In the genomic region with DNA sequence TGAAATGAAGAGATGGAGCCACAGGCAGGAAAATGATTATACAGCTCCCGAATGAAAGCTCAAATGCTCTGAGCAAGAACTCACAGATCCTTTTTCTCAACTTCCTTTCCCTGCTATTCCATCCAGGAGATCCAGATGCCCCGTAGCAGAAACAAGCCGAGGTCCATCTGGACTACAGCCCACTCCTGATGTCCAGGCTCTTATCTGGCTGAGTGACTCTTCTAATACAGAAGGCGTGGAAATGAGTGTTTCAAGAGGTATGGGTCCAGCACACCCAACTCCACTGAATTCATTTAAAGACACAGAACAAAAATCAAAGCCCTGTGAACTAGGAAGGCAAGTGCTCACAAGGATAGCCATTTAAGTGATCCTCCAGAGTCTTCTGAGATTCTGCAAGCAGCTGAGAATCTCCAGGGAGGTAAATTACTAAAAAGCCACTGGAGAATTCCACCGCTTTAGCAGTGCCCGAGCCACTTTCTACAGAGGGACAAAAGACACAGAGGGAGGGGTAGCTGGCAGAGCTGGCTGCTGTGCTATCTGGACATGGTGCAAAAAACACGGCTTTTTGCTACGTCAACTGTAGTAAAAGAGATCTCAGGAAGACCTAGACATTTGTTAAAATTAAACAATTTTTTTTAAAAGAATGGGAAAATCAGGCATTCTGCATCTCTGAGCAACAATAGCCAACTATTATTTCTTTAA, we compare ENCODE assay signal across 17 cellular contexts. TPM values are rescaled to one million over a fixed set of nuclear protein-coding genes. Genes with fewer than 3 reads are reported as not detected.
DNase-seq lines count a peak whose midpoint lies in the region; ATAC-seq and TF ChIP-seq lines count a peak whose summit lies in the region.
"Had no signal": no experiment of that assay in that cellular context is flagged by ENCODE, and none has a peak within 500 bp of the region (broad histone marks: within the 10 kb centered on the region; RNA-seq: fewer than 3 reads in every experiment).

No MANE protein-coding gene starts in this region.

- H3K9ac ChIP-seq in PC-3 (ENCODE audit: low read length): no peak overlapping the region

- H2AFZ ChIP-seq in PC-3 (ENCODE audit: low read length): no peak overlapping the region
- H2AFZ ChIP-seq: PC-9 had no signal

- peaks cover 25% of the 10 kb centered on the region for H3K4me1 Mint-ChIP-seq in Caco-2 (ENCODE audit: low read depth, unreplicated experiment)
- H3K4me1 Mint-ChIP-seq in activated naive CD4-positive, alpha-beta T cell treated with anti-CD3 and anti-CD28 coated beads for 36 hours (ENCODE audit: low read depth): peaks cover 5% of the 10 kb centered on the region

- no peaks in the 10 kb centered on the region for H3K79me2 ChIP-seq in PC-3 (ENCODE audit: low read length)

- TF ChIP-seq CTCF in Caco-2 (IDR thresholded peaks at IDR 0.05; ENCODE audit: insufficient read depth in 1 of 2, low read depth in 1 of 2, low read length in 1 of 2, severe bottlenecking in 1 of 2, unreplicated experiment in 1 of 2) (no peak), cardiac fibroblast (IDR thresholded peaks at IDR 0.05; ENCODE audit: low read depth, low read length) (no peak), ovary (IDR thresholded peaks at IDR 0.05) (no peak), PC-3 (conservative IDR thresholded peaks at IDR 0.05; ENCODE audit: low read depth, low read length) (no peak), GM13977 (IDR thresholded peaks at IDR 0.05; ENCODE audit: extremely low read depth, insufficient read depth, missing control alignments) (no peak)

- H4K20me1 ChIP-seq in PC-3 (ENCODE audit: low read length): no peaks in the 10 kb centered on the region

- POLR2A ChIA-PET in Caco-2 (lab: Charles Lee): no interaction called here
- POLR2A ChIA-PET in PC-3 (lab: Charles Lee; ENCODE audit: unreplicated experiment): no interaction called here

- H3K27me3 ChIP-seq in Caco-2 (replicated peaks; ENCODE audit: control insufficient read depth, insufficient read depth, low read length) (no peaks in the 10 kb centered on the region), ovary (no peaks in the 10 kb centered on the region), PC-3 (ENCODE audit: low read length) (no peaks in the 10 kb centered on the region)
- H3K27me3 ChIP-seq: gastroesophageal sphincter had no signal

- intact Hi-C loops in Caco-2 (cut with micrococcal nuclease; ENCODE audit: unreplicated experiment) (no loop called here), left ventricle myocardium superior (cut with micrococcal nuclease) (no loop called here), ovary (cut with DNase I) (no loop called here), PC-3 (cut with micrococcal nuclease) (no loop called here)
- intact Hi-C loops in activated naive CD4-positive, alpha-beta T cell treated with anti-CD3 and anti-CD28 coated beads for 36 hours (cut with micrococcal nuclease): no loop called here

- H3K4me3 ChIP-seq in Caco-2 (ENCODE audit: low read depth, low read length) (no peak overlapping the region), cardiac fibroblast (replicated peaks in 1 of 2; ENCODE audit: low read depth in 2 of 2, low read length in 2 of 2) (no peak overlapping the region), ovary (no peak overlapping the region), PC-3 (ENCODE audit: low read length) (no peak overlapping the region)
- H3K4me3 ChIP-seq: gastroesophageal sphincter, PC-9 had no signal

- H3K4me2 ChIP-seq in PC-3 (ENCODE audit: low read length): no peak overlapping the region
- H3K4me2 ChIP-seq: PC-9 had no signal

- H3K27me3 Mint-ChIP-seq in Caco-2 (ENCODE audit: insufficient read depth, unreplicated experiment): no peaks in the 10 kb centered on the region
- peaks cover 15% of the 10 kb centered on the region for H3K27me3 Mint-ChIP-seq in activated naive CD4-positive, alpha-beta T cell treated with anti-CD3 and anti-CD28 coated beads for 36 hours (ENCODE audit: low read depth)

- WGBS in ovary, 3 donors: 43 to 44% (median 44%) methylated on average over 8 of the region's 8 CpGs

- no peak for TF ChIP-seq POLR2A in ovary (IDR thresholded peaks at IDR 0.05)

- H3K9me3 ChIP-seq in Caco-2 (no peaks in the 10 kb centered on the region), ovary (no peaks in the 10 kb centered on the region), PC-3 (ENCODE audit: low read length) (no peaks in the 10 kb centered on the region)
- H3K9me3 ChIP-seq: gastroesophageal sphincter had no signal

- H3K36me3 Mint-ChIP-seq in Caco-2 (ENCODE audit: insufficient read depth, unreplicated experiment): no peaks in the 10 kb centered on the region
- H3K36me3 Mint-ChIP-seq in activated naive CD4-positive, alpha-beta T cell treated with anti-CD3 and anti-CD28 coated beads for 36 hours (ENCODE audit: low read depth): no peaks in the 10 kb centered on the region
- H3K36me3 Mint-ChIP-seq in activated naive CD4-positive, alpha-beta T cell treated with anti-CD3 and anti-CD28 coated beads, Interleukin-2, amount 50 U/mL, for 72 hours: no peaks in the 10 kb centered on the region

- H3K4me3 Mint-ChIP-seq in Caco-2 (ENCODE audit: unreplicated experiment): no peak overlapping the region
- H3K4me3 Mint-ChIP-seq in activated naive CD4-positive, alpha-beta T cell treated with anti-CD3 and anti-CD28 coated beads for 36 hours: no peak overlapping the region
- H3K4me3 Mint-ChIP-seq: activated CD8-positive, alpha-beta T cell treated with anti-CD3 and anti-CD28 coated beads, Interleukin-2, amount 10 ng/mL, durations not matched to agents 7 days and 5 days had no signal

- TF ChIP-seq EP300 in ovary (IDR thresholded peaks at IDR 0.05): no peak

- H3K27ac Mint-ChIP-seq in Caco-2 (ENCODE audit: unreplicated experiment): peak overlapping the region; percentile 59
- no peak overlapping the region for H3K27ac Mint-ChIP-seq in activated naive CD4-positive, alpha-beta T cell treated with anti-CD3 and anti-CD28 coated beads for 36 hours
- no peak overlapping the region for H3K27ac Mint-ChIP-seq in activated naive CD4-positive, alpha-beta T cell treated with anti-CD3 and anti-CD28 coated beads, Interleukin-2, amount 50 U/mL, for 72 hours
- H3K27ac Mint-ChIP-seq: activated CD8-positive, alpha-beta T cell treated with anti-CD3 and anti-CD28 coated beads, Interleukin-2, amount 10 ng/mL, durations not matched to agents 7 days and 5 days had no signal

- CTCF ChIA-PET in Caco-2 (lab: Charles Lee) (interaction anchor here (1.0 kb wide), 1 partner anchor 23 kb away, joined by 3 read pairs; no protein-coding TSS in a partner anchor), PC-3 (lab: Charles Lee) (no interaction called here)
- CTCF ChIA-PET in activated naive CD4-positive, alpha-beta T cell treated with anti-CD3 and anti-CD28 coated beads for 36 hours (lab: Charles Lee): no interaction called here

- in situ Hi-C loops in GM13977 (cut with MboI; ENCODE audit: low pct_unique_long_range_greater_than_20kb, low sequenced_read_pairs, unreplicated experiment): no loop called here

- no TSS peak for BruUV-seq in Caco-2 (replicated peaks; lab: Mats Ljungman, UMichigan)
- BruUV-seq in PC-3 (replicated peaks; lab: Mats Ljungman, UMichigan): no TSS peak

- no peak overlapping the region for H3K27ac ChIP-seq in ovary
- H3K27ac ChIP-seq in PC-3 (ENCODE audit: low read length): no peak overlapping the region
- H3K27ac ChIP-seq: PC-9 had no signal

- no peaks in the 10 kb centered on the region for H3K9me3 Mint-ChIP-seq in Caco-2 (ENCODE audit: unreplicated experiment)
- no peaks in the 10 kb centered on the region for H3K9me3 Mint-ChIP-seq in activated naive CD4-positive, alpha-beta T cell treated with anti-CD3 and anti-CD28 coated beads for 36 hours
- no peaks in the 10 kb centered on the region for H3K9me3 Mint-ChIP-seq in activated naive CD4-positive, alpha-beta T cell treated with anti-CD3 and anti-CD28 coated beads, Interleukin-2, amount 50 U/mL, for 72 hours

- ATAC-seq in left ventricle myocardium superior (peak; percentile 83), PC-3 (no peak)
- ATAC-seq in activated naive CD4-positive, alpha-beta T cell treated with anti-CD3 and anti-CD28 coated beads, Interleukin-2, amount 50 U/mL, for 72 hours: no peak
- ATAC-seq: activated CD8-positive, alpha-beta T cell treated with anti-CD3 and anti-CD28 coated beads, Interleukin-2, amount 10 ng/mL, durations not matched to agents 7 days and 5 days; gastroesophageal sphincter had no signal

- H3K9me2 ChIP-seq in PC-3 (replicated peaks; ENCODE audit: low read length): no peaks in the 10 kb centered on the region

- H3K36me3 ChIP-seq in Caco-2 (ENCODE audit: control insufficient read depth, insufficient read depth, low read length) (no peaks in the 10 kb centered on the region), ovary (no peaks in the 10 kb centered on the region), PC-3 (ENCODE audit: low read depth, low read length) (no peaks in the 10 kb centered on the region)
- H3K36me3 ChIP-seq: gastroesophageal sphincter had no signal

- H3F3A ChIP-seq in PC-3 (ENCODE audit: low read length, unreplicated experiment): no peaks in the 10 kb centered on the region

- peaks cover 19% of the 10 kb centered on the region for H3K4me1 ChIP-seq in Caco-2
- H3K4me1 ChIP-seq in ovary (ENCODE audit: insufficient read depth): peaks cover 9% of the 10 kb centered on the region
- peaks cover 22% of the 10 kb centered on the region for H3K4me1 ChIP-seq in PC-3 (ENCODE audit: insufficient read depth, low read length)

- no peak for DNase-seq in Caco-2
- peak; percentile 20 to 80 for DNase-seq in cardiac fibroblast (ENCODE audit: low read depth in 2 of 2)
- peak; percentile 55 for DNase-seq in left ventricle myocardium superior
- peak in 4 of 5 donors; percentile 25 to 45 (median 30) for DNase-seq in ovary
- no peak for DNase-seq in PC-3
- DNase-seq in GM13977 (ENCODE audit: low spot score): no peak
- no peak for DNase-seq in activated naive CD4-positive, alpha-beta T cell treated with anti-CD3 and anti-CD28 coated beads for 36 hours
- DNase-seq in activated naive CD4-positive, alpha-beta T cell treated with anti-CD3 and anti-CD28 coated beads, Interleukin-2, amount 50 U/mL, for 72 hours (ENCODE audit: low spot score in 2 of 2): no peak
- DNase-seq: activated CD8-positive, alpha-beta T cell treated with anti-CD3 and anti-CD28 coated beads, Interleukin-2, amount 10 ng/mL, durations not matched to agents 7 days and 5 days; effector memory CD4-positive, alpha-beta T cell; islet precursor cell; NCI-H2029; NCI-H526; PC-9; stimulated activated CD4-positive, alpha-beta T cell treated with anti-CD3 and anti-CD28 coated beads, Interleukin-2, amount 100 ng/mL, for 24 hours; SW 1271 had no signal

RNA-seq across cellular contexts. Expression of gene FAM171A1, which starts 24.5 kb away (rescaled TPM):
- total RNA-seq in Caco-2 (2022): 26.3 and 27.9 TPM in 2 replicates
- 11.6 TPM for total RNA-seq in left ventricle myocardium superior
- total RNA-seq in ovary: 10 to 100 TPM in 6 of 7 donors, 1 to 10 TPM in 1; 9.1 to 29.1 (median 23.9) TPM
- 10 to 100 TPM; 18.8 to 23.7 TPM for polyA plus RNA-seq in ovary
- total RNA-seq in PC-3 (2014; rRNA removed): 10.4 and 10.7 TPM in 2 replicates
- total RNA-seq in activated naive CD4-positive, alpha-beta T cell treated with anti-CD3 and anti-CD28 coated beads for 36 hours: 1 to 10 TPM; 4.8 to 5.2 TPM
- 1 to 10 TPM; 3.7 to 4.9 TPM for total RNA-seq in activated naive CD4-positive, alpha-beta T cell treated with anti-CD3 and anti-CD28 coated beads, Interleukin-2, amount 50 U/mL, for 72 hours

Comparison
In these comparisons a context has a peak if more than half of its experiments do, and no peak if none do; other contexts are left out.
1. DNase-seq: peak in cardiac fibroblast (2 of 2), left ventricle myocardium superior (single experiment) and ovary (4 of 5); none in Caco-2 (0 of 2), PC-3 (single experiment), GM13977 (single experiment), activated naive CD4-positive, alpha-beta T cell treated with anti-CD3 and anti-CD28 coated beads for 36 hours (single experiment) and activated naive CD4-positive, alpha-beta T cell treated with anti-CD3 and anti-CD28 coated beads, Interleukin-2, amount 50 U/mL, for 72 hours (0 of 2).